ENCODE assay signal across 11 cellular contexts in genomic region chr6:125584468-125584939, GRCh38.
DNase-seq lines count a peak whose midpoint lies in the region; ATAC-seq, FAIRE-seq and TF ChIP-seq lines count a peak whose summit lies in the region.
"Had no signal": no experiment of that assay in that cellular context is flagged by ENCODE, and none has a peak within 500 bp of the region (broad histone marks: within the 10 kb centered on the region; RNA-seq: fewer than 3 reads in every experiment).

No MANE protein-coding gene starts in this region.

- DNase-seq in A549 (ENCODE audit: low read depth in 1 of 2, low spot score in 1 of 2) (peak in 1 of 2 experiments; percentile 29), NCI-H2227 (lab: John Stamatoyannopoulos, UW; ENCODE audit: unreplicated experiment) (peak; percentile 35), dedifferentiated amniotic fluid mesenchymal stem cell (ENCODE audit: extremely low spot score) (peak; percentile 42), lower lobe of right lung (no peak), amniotic stem cell (lab: John Stamatoyannopoulos, UW) (no peak), GM10266 (ENCODE audit: extremely low spot score) (no peak)
- DNase-seq: naive B cell, NCI-H1694 treated with DMSO at 0.1 percent for 48 hours had no signal

- H3K9me3 ChIP-seq in A549 (no peaks in the 10 kb centered on the region), lower lobe of right lung (no peaks in the 10 kb centered on the region)
- H3K9me3 ChIP-seq: tibial nerve had no signal

- H3K4me3 ChIP-seq in A549 (no peak overlapping the region), lower lobe of right lung (no peak overlapping the region)
- H3K4me3 ChIP-seq: tibial nerve had no signal

- intact Hi-C loops in lower lobe of right lung (cut with DNase I): no loop called here

- H3K4me2 ChIP-seq in A549: peak overlapping the region; percentile 50; the same call in 2 of the 3 replicates

- WGBS in A549 (ENCODE audit: missing lambda C conversion rate): 29% methylated on average over 7 of the region's 9 CpGs

- H3K36me3 ChIP-seq in lower lobe of right lung: no peaks in the 10 kb centered on the region
- H3K36me3 ChIP-seq: tibial nerve had no signal

- TF ChIP-seq EP300 in A549 (IDR thresholded peaks at IDR 0.05): no peak

- no peak for FAIRE-seq in A549 (lab: Jason Lieb, UNC)

- peaks cover 21% of the 10 kb centered on the region for H3K4me1 ChIP-seq in A549
- H3K4me1 ChIP-seq in lower lobe of right lung: no peaks in the 10 kb centered on the region
- H3K4me1 ChIP-seq: tibial nerve had no signal

- H3K27me3 ChIP-seq in lower lobe of right lung (ENCODE audit: low read depth): no peaks in the 10 kb centered on the region
- H3K27me3 ChIP-seq: tibial nerve had no signal

- no peak for TF ChIP-seq RAD21 in A549 (conservative IDR thresholded peaks at IDR 0.05 in 1 of 2, IDR thresholded peaks at IDR 0.05 in 1 of 2)

- H3K27ac ChIP-seq in A549 (0 out of 6 replicates have a peak overlapping the region, but pooled peaks of 1 of the 2 experiments have one; percentile 21), lower lobe of right lung (no peak overlapping the region)
- H3K27ac ChIP-seq: tibial nerve had no signal

- TF ChIP-seq POLR2A in A549 (IDR thresholded peaks at IDR 0.05; ENCODE audit: low read length): no peak

- CTCF ChIA-PET in A549 (lab: Yijun Ruan, JAX): interaction anchor here (0.9 to 1.0 kb wide), 4 partner anchors 14 to 27 kb away, joined by 3 to 5 read pairs (median 3); no protein-coding TSS in a partner anchor

- no peak for TF ChIP-seq CTCF in A549 (IDR thresholded peaks at IDR 0.05)
- TF ChIP-seq CTCF in lower lobe of right lung (IDR thresholded peaks at IDR 0.05): no peak
- no peak for TF ChIP-seq CTCF in GM10266 (IDR thresholded peaks at IDR 0.05; ENCODE audit: control insufficient read depth, insufficient read depth, low read depth, missing control alignments)

- POLR2A ChIA-PET in A549 (lab: Yijun Ruan, JAX): no interaction called here

- ATAC-seq in A549 (peak; percentile 67 to 73; a peak in 4 of 6 replicates), lower lobe of right lung (peak; percentile 37 to 51), GM21381 (IDR thresholded peaks at IDR 0.05; ENCODE audit: unreplicated experiment) (no peak), GM18907 (IDR thresholded peaks at IDR 0.05; ENCODE audit: unreplicated experiment) (no peak)

TF ChIP-seq in A549, 52 proteins besides CTCF, POLR2A, EP300 and RAD21:
- TF ChIP-seq USF2 (IDR thresholded peaks at IDR 0.05) (0 out of 2 replicates have a peak, but pooled peaks have one; percentile 7), ELK1 (IDR thresholded peaks at IDR 0.05; ENCODE audit: low read depth, low read length) (no peak), MYC (IDR thresholded peaks at IDR 0.05; ENCODE audit: borderline replicate concordance, low read length) (no peak)

Comparison
In these comparisons a context has a peak if more than half of its experiments do, and no peak if none do; other contexts are left out.
1. ATAC-seq: peak in A549 (2 of 2) and lower lobe of right lung (2 of 2); none in GM21381 (single experiment) and GM18907 (single experiment).
2. DNase-seq: peak in NCI-H2227 (single experiment) and dedifferentiated amniotic fluid mesenchymal stem cell (single experiment); none in lower lobe of right lung (single experiment), amniotic stem cell (single experiment) and GM10266 (single experiment).